24 cellular contexts compared by ENCODE assay signal in the genomic region with DNA sequence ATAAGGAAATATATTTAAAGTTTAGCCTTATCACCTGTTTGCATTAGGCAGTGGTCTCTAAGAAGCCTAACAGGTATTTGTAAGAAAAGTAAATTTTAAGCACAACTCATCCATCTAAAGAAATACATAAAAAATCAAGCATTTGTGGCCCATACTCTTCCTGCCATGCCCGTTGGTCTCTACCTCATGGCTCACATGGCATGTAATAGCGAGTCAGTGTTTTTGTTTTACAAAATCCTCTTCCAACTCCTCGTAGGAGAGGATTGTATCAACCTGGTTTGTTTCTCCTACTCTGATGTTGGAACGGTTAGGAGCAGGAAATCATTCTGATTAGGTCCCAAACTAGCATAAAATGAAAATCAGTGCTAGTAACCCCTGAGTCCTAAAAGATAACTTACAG.
A peak's percentile ranks its signal among the peaks of the same experiment; 100 is the strongest.
DNase-seq lines count a peak whose midpoint lies in the region; ATAC-seq, FAIRE-seq and TF ChIP-seq lines count a peak whose summit lies in the region.
"Had no signal": no experiment of that assay in that cellular context is flagged by ENCODE, and none has a peak within 500 bp of the region (broad histone marks: within the 10 kb centered on the region; RNA-seq: fewer than 3 reads in every experiment).

No MANE protein-coding gene starts in this region.

- H3K27me3 ChIP-seq in HepG2 (ENCODE audit: control insufficient read depth in 1 of 2, insufficient read depth in 2 of 2, low read length in 2 of 2) (no peaks in the 10 kb centered on the region), right lobe of liver (no peaks in the 10 kb centered on the region), RWPE2 (ENCODE audit: insufficient read depth, poor library complexity, severe bottlenecking) (no peaks in the 10 kb centered on the region), stomach (no peaks in the 10 kb centered on the region), BE2C (no peaks in the 10 kb centered on the region)
- H3K27me3 ChIP-seq: thyroid gland had no signal

- H3K4me1 ChIP-seq in HepG2 (ENCODE audit: insufficient read depth, low read length) (peaks cover 82% of the 10 kb centered on the region), right lobe of liver (no peaks in the 10 kb centered on the region), RWPE2 (ENCODE audit: insufficient read depth, poor library complexity, severe bottlenecking) (peaks cover 50% of the 10 kb centered on the region), stomach (peaks cover 0 to 24% (median 6%) of the 10 kb centered on the region in 4 donors), BE2C (no peaks in the 10 kb centered on the region)

- peaks cover 8% of the 10 kb centered on the region for H4K20me1 ChIP-seq in HepG2 (ENCODE audit: insufficient read depth, low read length)

- H2AFZ ChIP-seq in HepG2 (ENCODE audit: low read length) = no peak overlapping the region

- POLR2A ChIA-PET in HepG2 (lab: Yijun Ruan, JAX) = interaction anchor here (1.3 to 2.4 kb wide), 2 partner anchors 11 to 59 kb away, joined by 8 to 9 read pairs; no protein-coding TSS in a partner anchor

- DNase-seq in HepG2 (ENCODE audit: low spot score) = no peak
- no peak for DNase-seq in right lobe of liver
- DNase-seq in RWPE2 (ENCODE audit: low spot score) = no peak
- peak; percentile 57 for DNase-seq in fibroblast of the aortic adventitia (ENCODE audit: low read depth)
- no peak for DNase-seq in stomach
- no peak for DNase-seq in BE2C
- DNase-seq: 8988T; activated CD4-positive, alpha-beta T cell treated with anti-CD3 and anti-CD28 coated beads for 36 hours; activated CD8-positive, alpha-beta T cell treated with anti-CD3 and anti-CD28 coated beads, Interleukin-2, amount 10 ng/mL, durations not matched to agents 7 days and 5 days; CD8-positive, alpha-beta memory T cell; cortex of kidney; DMS153; endodermal cell; GDM1; kidney; naive thymus-derived CD8-positive, alpha-beta T cell; NCI-H2081; NCI-H226; occipital lobe; T-helper 2 cell; thyroid gland had no signal

- no peaks in the 10 kb centered on the region for H3K9me3 ChIP-seq in HepG2 (ENCODE audit: low read length)
- H3K9me3 ChIP-seq in right lobe of liver = no peaks in the 10 kb centered on the region
- H3K9me3 ChIP-seq in RWPE2 (ENCODE audit: severe bottlenecking) = no peaks in the 10 kb centered on the region
- H3K9me3 ChIP-seq in stomach = no peaks in the 10 kb centered on the region
- no peaks in the 10 kb centered on the region for H3K9me3 ChIP-seq in BE2C
- H3K9me3 ChIP-seq: thyroid gland had no signal

- no peak for TF ChIP-seq CTCF in HepG2 (CRISPR knock-in tag; IDR thresholded peaks at IDR 0.05)
- TF ChIP-seq CTCF in right lobe of liver (IDR thresholded peaks at IDR 0.05) = no peak
- TF ChIP-seq CTCF in RWPE2 (IDR thresholded peaks at IDR 0.05; ENCODE audit: poor library complexity, severe bottlenecking) = no peak
- TF ChIP-seq CTCF in fibroblast of the aortic adventitia (IDR thresholded peaks at IDR 0.05; ENCODE audit: insufficient read depth, low read length) = no peak
- no peak for TF ChIP-seq CTCF in stomach (IDR thresholded peaks at IDR 0.05)
- TF ChIP-seq CTCF in BE2C (IDR thresholded peaks at IDR 0.05; ENCODE audit: low read depth, low read length) = no peak

- no peak for ATAC-seq in HepG2
- ATAC-seq in right lobe of liver = no peak
- ATAC-seq in RWPE2 (ENCODE audit: low read depth) = peak; percentile 61; the same call in 2 of the 3 replicates
- no peak for ATAC-seq in GM19452 (IDR thresholded peaks at IDR 0.05; ENCODE audit: unreplicated experiment)
- no peak for ATAC-seq in HG03280 (IDR thresholded peaks at IDR 0.05; ENCODE audit: unreplicated experiment)
- ATAC-seq: activated CD4-positive, alpha-beta T cell treated with anti-CD3 and anti-CD28 coated beads for 36 hours; activated CD8-positive, alpha-beta T cell treated with anti-CD3 and anti-CD28 coated beads, Interleukin-2, amount 10 ng/mL, durations not matched to agents 7 days and 5 days; naive thymus-derived CD8-positive, alpha-beta T cell; SK-N-SH treated with all-trans-retinoic acid at 6 μM for 48 hours had no signal

- no peaks in the 10 kb centered on the region; a peak in 1 of 5 replicates for H3K36me3 ChIP-seq in HepG2 (replicated peaks in 1 of 2; ENCODE audit: control insufficient read depth in 1 of 2, insufficient read depth in 2 of 2, low read length in 2 of 2)
- no peaks in the 10 kb centered on the region for H3K36me3 ChIP-seq in right lobe of liver
- H3K36me3 ChIP-seq in RWPE2 (ENCODE audit: low read depth) = no peaks in the 10 kb centered on the region
- H3K36me3 ChIP-seq in stomach = no peaks in the 10 kb centered on the region
- H3K36me3 ChIP-seq in BE2C = no peaks in the 10 kb centered on the region
- H3K36me3 ChIP-seq: thyroid gland had no signal

- peaks cover 87% of the 10 kb centered on the region for H3K79me2 ChIP-seq in HepG2 (ENCODE audit: insufficient read depth, low read length)

- H3K9ac ChIP-seq in HepG2 (ENCODE audit: insufficient read depth, low read depth, low read length) = 0 out of 2 replicates have a peak overlapping the region, but pooled peaks have one; percentile 45

- TF ChIP-seq POLR2A in HepG2 (IDR thresholded peaks at IDR 0.05; ENCODE audit: insufficient read depth in 1 of 2, low read depth in 2 of 2, low read length in 2 of 2) (no peak), right lobe of liver (IDR thresholded peaks at IDR 0.05) (no peak), stomach (IDR thresholded peaks at IDR 0.05) (no peak)

- no peak for TF ChIP-seq EP300 in HepG2 (IDR thresholded peaks at IDR 0.05; ENCODE audit: low read depth in 2 of 2, low read length in 2 of 2)
- no peak for TF ChIP-seq EP300 in HepG2 (CRISPR knock-in tag; IDR thresholded peaks at IDR 0.05; ENCODE audit: borderline replicate concordance)
- no peak for TF ChIP-seq EP300 in stomach (IDR thresholded peaks at IDR 0.05)

- peak overlapping the region; percentile 84 for H3K4me2 ChIP-seq in HepG2 (ENCODE audit: low read depth, low read length)

- H3K4me3 ChIP-seq in HepG2 (replicated peaks in 1 of 3; ENCODE audit: insufficient read depth in 1 of 3, low read depth in 2 of 3, low read length in 3 of 3) (no peak overlapping the region), right lobe of liver (no peak overlapping the region), RWPE2 (ENCODE audit: severe bottlenecking) (no peak overlapping the region), fibroblast of the aortic adventitia (ENCODE audit: low read depth, low read length) (no peak overlapping the region), stomach (no peak overlapping the region), BE2C (ENCODE audit: low read depth, low read length) (no peak overlapping the region)
- H3K4me3 ChIP-seq: thyroid gland had no signal

- FAIRE-seq in HepG2 (lab: Jason Lieb, UNC) = no peak
- FAIRE-seq: kidney had no signal

- in situ Hi-C loops in HepG2 (cut with HindIII; ENCODE audit: extremely low pct_ligation_motif_present, low pct_unique_long_range_greater_than_20kb) = no loop called here

- H3K27ac ChIP-seq in HepG2 (ENCODE audit: extremely low read length, insufficient read depth, low read length) (peak overlapping the region; percentile 69), right lobe of liver (no peak overlapping the region), RWPE2 (ENCODE audit: poor library complexity, severe bottlenecking) (peak overlapping the region; percentile 48), stomach (no peak overlapping the region)
- H3K27ac ChIP-seq: thyroid gland had no signal

- no peak for TF ChIP-seq RAD21 in HepG2 (CRISPR knock-in tag; IDR thresholded peaks at IDR 0.05)

- CTCF ChIA-PET in HepG2 (lab: Yijun Ruan, JAX; ENCODE audit: low intra/inter-chr PET ratio, low total read pairs) = no interaction called here

- no TSS peak for BruUV-seq in HepG2 (replicated peaks; lab: Mats Ljungman, UMichigan)

- 89% methylated on average over 4 of the region's 4 CpGs for WGBS in HepG2 (ENCODE audit: low lambda C conversion rate)
- WGBS in right lobe of liver (ENCODE audit: insufficient coverage, low coverage, low lambda C conversion rate, missing lambda C conversion rate) = 53% methylated on average over 4 of the region's 4 CpGs
- WGBS in stomach, 5 donors = 71 to 83% (median 77%) methylated on average over 4 of the region's 4 CpGs

- intact Hi-C loops in HepG2 (cut with micrococcal nuclease; ENCODE audit: unreplicated experiment) = loop anchor here (2.0 to 5.0 kb wide), 3 partner anchors 60 to 90 kb away; a partner anchor contains a TSS
- intact Hi-C loops in right lobe of liver (cut with DNase I) = no loop called here
- intact Hi-C loops in stomach (cut with DNase I; ENCODE audit: low total_unique reads) = no loop called here

TF ChIP-seq in HepG2, 621 proteins besides CTCF, POLR2A, EP300 and RAD21 (continues in another document):
- TF ChIP-seq, protein P1, sequence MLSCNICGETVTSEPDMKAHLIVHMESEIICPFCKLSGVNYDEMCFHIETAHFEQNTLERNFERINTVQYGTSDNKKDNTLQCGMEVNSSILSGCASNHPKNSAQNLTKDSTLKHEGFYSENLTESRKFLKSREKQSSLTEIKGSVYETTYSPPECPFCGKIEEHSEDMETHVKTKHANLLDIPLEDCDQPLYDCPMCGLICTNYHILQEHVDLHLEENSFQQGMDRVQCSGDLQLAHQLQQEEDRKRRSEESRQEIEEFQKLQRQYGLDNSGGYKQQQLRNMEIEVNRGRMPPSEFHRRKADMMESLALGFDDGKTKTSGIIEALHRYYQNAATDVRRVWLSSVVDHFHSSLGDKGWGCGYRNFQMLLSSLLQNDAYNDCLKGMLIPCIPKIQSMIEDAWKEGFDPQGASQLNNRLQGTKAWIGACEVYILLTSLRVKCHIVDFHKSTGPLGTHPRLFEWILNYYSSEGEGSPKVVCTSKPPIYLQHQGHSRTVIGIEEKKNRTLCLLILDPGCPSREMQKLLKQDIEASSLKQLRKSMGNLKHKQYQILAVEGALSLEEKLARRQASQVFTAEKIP (CRISPR knock-in tag; IDR thresholded peaks at IDR 0.05; ENCODE audit: borderline replicate concordance) = no peak
- TF ChIP-seq ZNF446 (CRISPR knock-in tag; IDR thresholded peaks at IDR 0.05) = no peak
- no peak for TF ChIP-seq FIP1L1 (IDR thresholded peaks at IDR 0.05; ENCODE audit: borderline replicate concordance, insufficient read depth, low read depth, low read length)
- no peak for TF ChIP-seq SMYD3 (CRISPR knock-in tag; IDR thresholded peaks at IDR 0.05)

Comparison
In these comparisons a context has a peak if more than half of its experiments do, and no peak if none do; other contexts are left out.
1. H3K27ac ChIP-seq: peak in HepG2 (single experiment) and RWPE2 (single experiment); none in right lobe of liver (0 of 3) and stomach (0 of 5).